Comparison of ENCODE assay signal across 22 cellular contexts in genomic region chr3:37984596-37984995, GRCh38. TPM values are rescaled to one million over a fixed set of nuclear protein-coding genes. Genes with fewer than 3 reads are reported as not detected.
DNase-seq lines count a peak whose midpoint lies in the region; ATAC-seq and TF ChIP-seq lines count a peak whose summit lies in the region.
"Had no signal": no experiment of that assay in that cellular context is flagged by ENCODE, and none has a peak within 500 bp of the region (broad histone marks: within the 10 kb centered on the region; RNA-seq: fewer than 3 reads in every experiment).

No MANE protein-coding gene starts in this region.

- TF ChIP-seq CTCF in body of pancreas (IDR thresholded peaks at IDR 0.05) (no peak), nephron progenitor cell (IDR thresholded peaks at IDR 0.05) (no peak), transverse colon (IDR thresholded peaks at IDR 0.05) (no peak)

- H3K4me3 ChIP-seq in body of pancreas (no peak overlapping the region), transverse colon (no peak overlapping the region)

- H3K9me3 Mint-ChIP-seq in activated naive CD8-positive, alpha-beta T cell treated with anti-CD3 and anti-CD28 coated beads, Interleukin-2, amount 10 ng/mL, durations not matched to agents 7 days and 5 days, result no peaks in the 10 kb centered on the region
- H3K9me3 Mint-ChIP-seq in activated naive CD8-positive, alpha-beta T cell treated with anti-CD3 and anti-CD28 coated beads for 36 hours, result no peaks in the 10 kb centered on the region
- H3K9me3 Mint-ChIP-seq in nephron progenitor cell, result no peaks in the 10 kb centered on the region
- H3K9me3 Mint-ChIP-seq: CD4-positive, CD25-positive, alpha-beta regulatory T cell had no signal

- H3K36me3 Mint-ChIP-seq in activated naive CD8-positive, alpha-beta T cell treated with anti-CD3 and anti-CD28 coated beads, Interleukin-2, amount 10 ng/mL, durations not matched to agents 7 days and 5 days, result no peaks in the 10 kb centered on the region
- H3K36me3 Mint-ChIP-seq in activated naive CD8-positive, alpha-beta T cell treated with anti-CD3 and anti-CD28 coated beads for 36 hours, result no peaks in the 10 kb centered on the region
- peaks cover 31% of the 10 kb centered on the region for H3K36me3 Mint-ChIP-seq in nephron progenitor cell (ENCODE audit: low read depth)
- H3K36me3 Mint-ChIP-seq: CD4-positive, CD25-positive, alpha-beta regulatory T cell had no signal

- POLR2A ChIA-PET in activated naive CD8-positive, alpha-beta T cell treated with anti-CD3 and anti-CD28 coated beads, Interleukin-2, amount 10 ng/mL, durations not matched to agents 7 days and 5 days (lab: Charles Lee), result no interaction called here

- H3K27ac ChIP-seq in body of pancreas (peak overlapping the region; percentile 70 to 85 (median 81)), transverse colon (peak overlapping the region in 3 of 4 donors; percentile 85 to 92 (median 91))

- no peaks in the 10 kb centered on the region for H3K27me3 ChIP-seq in body of pancreas
- H3K27me3 ChIP-seq in transverse colon, result no peaks in the 10 kb centered on the region

- WGBS in body of pancreas, 2 donors, result 85 to 93% methylated on average over 7 of the region's 7 CpGs
- 70 to 82% methylated on average over 2 to 7 of the region's 7 CpGs for WGBS in transverse colon (ENCODE audit: low coverage in 1 of 2), 2 donors

- no peaks in the 10 kb centered on the region for H3K4me1 Mint-ChIP-seq in activated naive CD8-positive, alpha-beta T cell treated with anti-CD3 and anti-CD28 coated beads, Interleukin-2, amount 10 ng/mL, durations not matched to agents 7 days and 5 days
- no peaks in the 10 kb centered on the region for H3K4me1 Mint-ChIP-seq in activated naive CD8-positive, alpha-beta T cell treated with anti-CD3 and anti-CD28 coated beads for 36 hours
- H3K4me1 Mint-ChIP-seq in nephron progenitor cell, result peaks cover 14% of the 10 kb centered on the region

- TF ChIP-seq POLR2A in body of pancreas (IDR thresholded peaks at IDR 0.05) (no peak), transverse colon (IDR thresholded peaks at IDR 0.05) (no peak)

- H3K27ac Mint-ChIP-seq in activated naive CD8-positive, alpha-beta T cell treated with anti-CD3 and anti-CD28 coated beads, Interleukin-2, amount 10 ng/mL, durations not matched to agents 7 days and 5 days, result peak overlapping the region; percentile 39
- H3K27ac Mint-ChIP-seq in activated naive CD8-positive, alpha-beta T cell treated with anti-CD3 and anti-CD28 coated beads for 36 hours, result no peak overlapping the region
- H3K27ac Mint-ChIP-seq in nephron progenitor cell, result peak overlapping the region; percentile 31

- no peak for TF ChIP-seq EP300 in transverse colon (IDR thresholded peaks at IDR 0.05; ENCODE audit: low read depth)

- H3K36me3 ChIP-seq in body of pancreas (replicated peaks in 1 of 2; ENCODE audit: insufficient read depth in 1 of 2, low read depth in 2 of 2) (no peaks in the 10 kb centered on the region), transverse colon (no peaks in the 10 kb centered on the region)

- H3K4me1 ChIP-seq in body of pancreas (peaks cover 34% of the 10 kb centered on the region), transverse colon (peaks cover 11 to 42% (median 34%) of the 10 kb centered on the region in 4 donors)

- H3K27me3 Mint-ChIP-seq in activated naive CD8-positive, alpha-beta T cell treated with anti-CD3 and anti-CD28 coated beads, Interleukin-2, amount 10 ng/mL, durations not matched to agents 7 days and 5 days, result no peaks in the 10 kb centered on the region
- no peaks in the 10 kb centered on the region for H3K27me3 Mint-ChIP-seq in activated naive CD8-positive, alpha-beta T cell treated with anti-CD3 and anti-CD28 coated beads for 36 hours
- H3K27me3 Mint-ChIP-seq in nephron progenitor cell (ENCODE audit: low read depth, poor library complexity), result no peaks in the 10 kb centered on the region

- in situ Hi-C loops in transverse colon (cut with MboI; ENCODE audit: low pct_ligation_motif_present in 1 of 4, low pct_unique_long_range_greater_than_20kb in 1 of 4, low sequenced_read_pairs in 3 of 4), result no loop called here

- intact Hi-C loops in body of pancreas (cut with DNase I), result no loop called here
- intact Hi-C loops in transverse colon (cut with DNase I; ENCODE audit: low total_unique reads), result no loop called here

- no peaks in the 10 kb centered on the region for H3K9me3 ChIP-seq in body of pancreas
- no peaks in the 10 kb centered on the region for H3K9me3 ChIP-seq in transverse colon

- H3K4me3 Mint-ChIP-seq in activated naive CD8-positive, alpha-beta T cell treated with anti-CD3 and anti-CD28 coated beads, Interleukin-2, amount 10 ng/mL, durations not matched to agents 7 days and 5 days, result no peak overlapping the region
- H3K4me3 Mint-ChIP-seq in activated naive CD8-positive, alpha-beta T cell treated with anti-CD3 and anti-CD28 coated beads for 36 hours, result no peak overlapping the region
- no peak overlapping the region for H3K4me3 Mint-ChIP-seq in nephron progenitor cell

- ATAC-seq in activated naive CD8-positive, alpha-beta T cell treated with anti-CD3 and anti-CD28 coated beads, Interleukin-2, amount 10 ng/mL, durations not matched to agents 7 days and 5 days (ENCODE audit: low read depth), result no peak
- ATAC-seq in body of pancreas, result no peak

- DNase-seq in activated naive CD8-positive, alpha-beta T cell treated with anti-CD3 and anti-CD28 coated beads, Interleukin-2, amount 10 ng/mL, durations not matched to agents 7 days and 5 days, result no peak
- no peak for DNase-seq in activated naive CD8-positive, alpha-beta T cell treated with anti-CD3 and anti-CD28 coated beads for 36 hours
- no peak for DNase-seq in body of pancreas
- DNase-seq in nephron progenitor cell, result no peak
- DNase-seq in transverse colon, result no peak
- no peak for DNase-seq in activated T-cell treated with anti-CD3 and anti-CD28 coated beads, Interleukin-2, amount 50 U/mL, for 48 hours
- DNase-seq in NCI-H748 (lab: John Stamatoyannopoulos, UW; ENCODE audit: unreplicated experiment), result no peak
- DNase-seq in foreskin melanocyte, result no peak
- DNase-seq: AML-193; CD4-positive, CD25-positive, alpha-beta regulatory T cell; DMS 273 treated with DMSO at 0.1 percent for 48 hours; DMS79 treated with DMSO at 0.1 percent for 48 hours; Karpas-422; NCI-H1694; NCI-H2081; NCI-H2171; NCI-H345; NCI-H524; OCI-M1; SHP77 had no signal

RNA-seq across cellular contexts. Expression of gene VILL, which starts 6.0 kb away (rescaled TPM):
- total RNA-seq in activated naive CD8-positive, alpha-beta T cell treated with anti-CD3 and anti-CD28 coated beads, Interleukin-2, amount 10 ng/mL, durations not matched to agents 7 days and 5 days, result 10 to 100 TPM; 25.2 to 25.3 TPM
- total RNA-seq in activated naive CD8-positive, alpha-beta T cell treated with anti-CD3 and anti-CD28 coated beads for 36 hours, result 10 to 100 TPM; 14.4 to 15.0 TPM
- total RNA-seq in body of pancreas, result 10 to 100 TPM in 1 of 2 donors, 1 to 10 TPM in 1; 3.6 to 10.4 TPM
- 100 to 1,000 TPM; 112 to 214 (median 172) TPM for total RNA-seq in transverse colon
- total RNA-seq: H4 had no signal

RNA-seq across cellular contexts. Expression of gene PLCD1, which starts 44.8 kb away (rescaled TPM):
- total RNA-seq in activated naive CD8-positive, alpha-beta T cell treated with anti-CD3 and anti-CD28 coated beads, Interleukin-2, amount 10 ng/mL, durations not matched to agents 7 days and 5 days, result 10 to 100 TPM; 36.5 to 45.4 TPM
- total RNA-seq in activated naive CD8-positive, alpha-beta T cell treated with anti-CD3 and anti-CD28 coated beads for 36 hours, result 1 to 10 TPM; 5.7 to 9.1 TPM
- 10 to 100 TPM in 1 of 2 donors, 1 to 10 TPM in 1; 7.9 to 12.2 TPM for total RNA-seq in body of pancreas
- 100 to 1,000 TPM in 2 of 4 donors, 10 to 100 TPM in 2; 21.1 to 126 (median 91.4) TPM for total RNA-seq in transverse colon

RNA-seq across cellular contexts. Expression of gene DLEC1, which starts 54.4 kb away (rescaled TPM):
- total RNA-seq in activated naive CD8-positive, alpha-beta T cell treated with anti-CD3 and anti-CD28 coated beads, Interleukin-2, amount 10 ng/mL, durations not matched to agents 7 days and 5 days, result 1 to 10 TPM; 3.2 to 3.7 TPM
- under 1 TPM; 0.12 to 0.52 TPM for total RNA-seq in activated naive CD8-positive, alpha-beta T cell treated with anti-CD3 and anti-CD28 coated beads for 36 hours
- 1 to 10 TPM in 1 of 2 donors, under 1 TPM in 1; 0.78 to 1.3 TPM for total RNA-seq in body of pancreas
- total RNA-seq in transverse colon, result 1 to 10 TPM in 2 of 4 donors, under 1 TPM in 2; 0.20 to 4.1 (median 1.4) TPM
- total RNA-seq: A172 had no signal

Comparison
In these comparisons a context has a peak if more than half of its experiments do, and no peak if none do; other contexts are left out.
1. RNA of gene VILL, which starts 6.0 kb away (total RNA-seq): 112 to 214 TPM in transverse colon; 25.2 to 25.3 TPM in activated naive CD8-positive, alpha-beta T cell treated with anti-CD3 and anti-CD28 coated beads, Interleukin-2, amount 10 ng/mL, durations not matched to agents 7 days and 5 days, 14.4 to 15.0 TPM in activated naive CD8-positive, alpha-beta T cell treated with anti-CD3 and anti-CD28 coated beads for 36 hours and 3.6 to 10.4 TPM in body of pancreas; every median in the first group is over 4 times any median in the second.